24 cellular contexts compared by ENCODE assay signal in genomic region chr6:167555836-167556235, GRCh38.
"Had no signal": no experiment of that assay in that cellular context is flagged by ENCODE, and none has a peak within 500 bp of the region (broad histone marks: within the 10 kb centered on the region; RNA-seq: fewer than 3 reads in every experiment).

No MANE protein-coding gene starts in this region.

- H3K4me3 ChIP-seq: colonic mucosa, coronary artery, dorsolateral prefrontal cortex, esophagus muscularis mucosa, esophagus squamous epithelium, gastrocnemius medialis, gastroesophageal sphincter, heart left ventricle, heart right ventricle had no signal

- H3K4me1 Mint-ChIP-seq: endodermal cell had no signal

- H3K4me3 Mint-ChIP-seq: dendritic cell treated with granulocyte-macrophage colony-stimulating factor and Interleukin-4, amounts not matched to agents 40 ng/mL and 50 ng/mL, for 4 days; effector memory CD8-positive, alpha-beta T cell; endodermal cell had no signal

- H3K9me3 Mint-ChIP-seq: endodermal cell had no signal

- ATAC-seq: effector memory CD8-positive, alpha-beta T cell; esophagus mucosa; foreskin keratinocyte; gastrocnemius medialis; gastroesophageal sphincter; heart left ventricle; heart right ventricle had no signal

- H3K36me3 ChIP-seq: colonic mucosa, esophagus muscularis mucosa, esophagus squamous epithelium, gastrocnemius medialis, gastroesophageal sphincter, heart left ventricle, heart right ventricle had no signal

- DNase-seq: colonic mucosa; cortex of kidney; dermis blood vessel endothelial cell; dorsolateral prefrontal cortex; effector CD4-positive, alpha-beta T cell; effector CD8-positive, alpha-beta T cell; effector memory CD4-positive, alpha-beta T cell; effector memory CD8-positive, alpha-beta T cell; endodermal cell; erythroblast; esophagus squamous epithelium; foreskin fibroblast; foreskin keratinocyte; foreskin melanocyte; gastrocnemius medialis; glutamatergic neuron; heart left ventricle; heart right ventricle had no signal

- H3K27ac ChIP-seq: colonic mucosa, coronary artery, dorsolateral prefrontal cortex, epithelial cell of prostate, esophagus muscularis mucosa, esophagus squamous epithelium, foreskin keratinocyte, gastrocnemius medialis, gastroesophageal sphincter, heart left ventricle, heart right ventricle had no signal

- H3K27ac Mint-ChIP-seq: dendritic cell treated with granulocyte-macrophage colony-stimulating factor and Interleukin-4, amounts not matched to agents 40 ng/mL and 50 ng/mL, for 4 days; effector memory CD8-positive, alpha-beta T cell; endodermal cell had no signal

- H3K27me3 Mint-ChIP-seq: dendritic cell treated with granulocyte-macrophage colony-stimulating factor and Interleukin-4, amounts not matched to agents 40 ng/mL and 50 ng/mL, for 4 days had no signal

- H3K4me1 ChIP-seq: colonic mucosa, foreskin keratinocyte had no signal

- H3K9me3 ChIP-seq: colonic mucosa had no signal
